ENCODE assay signal across 10 cellular contexts in genomic region chr18:55243852-55244251, GRCh38.
DNase-seq lines count a peak whose midpoint lies in the region; ATAC-seq, FAIRE-seq and TF ChIP-seq lines count a peak whose summit lies in the region.
"Had no signal": no experiment of that assay in that cellular context is flagged by ENCODE, and none has a peak within 500 bp of the region (broad histone marks: within the 10 kb centered on the region; RNA-seq: fewer than 3 reads in every experiment).

No MANE protein-coding gene starts in this region.

- peaks cover 8% of the 10 kb centered on the region for H3K36me3 Mint-ChIP-seq in astrocyte (ENCODE audit: low read depth, unreplicated experiment)

- no peaks in the 10 kb centered on the region for H3K9me3 ChIP-seq in astrocyte (ENCODE audit: insufficient read depth, low read depth, low read length)
- H3K9me3 ChIP-seq in gastrocnemius medialis, result no peaks in the 10 kb centered on the region
- H3K9me3 ChIP-seq: BLaER1 had no signal

- no peaks in the 10 kb centered on the region for H3K27me3 ChIP-seq in astrocyte (ENCODE audit: insufficient read depth, low read length)
- no peaks in the 10 kb centered on the region for H3K27me3 ChIP-seq in gastrocnemius medialis
- H3K27me3 ChIP-seq: BLaER1 had no signal

- H3K4me1 Mint-ChIP-seq in astrocyte (ENCODE audit: low read depth, unreplicated experiment), result peaks cover 29% of the 10 kb centered on the region

- no peaks in the 10 kb centered on the region for H3K27me3 Mint-ChIP-seq in astrocyte (ENCODE audit: low read depth, unreplicated experiment)

- H3K27ac ChIP-seq in astrocyte (ENCODE audit: low read depth, low read length) (no peak overlapping the region), gastrocnemius medialis (peak overlapping the region; percentile 38 to 71 (median 68))
- H3K27ac ChIP-seq: BLaER1, HL-60 had no signal

- intact Hi-C loops in left cardiac atrium (cut with DNase I) (loop anchor here in 1 of 2 donors (5.0 kb wide), 1 partner anchor 73 kb away; no protein-coding TSS in a partner anchor), gastrocnemius medialis (cut with DNase I; ENCODE audit: low total_unique reads) (no loop called here)

- no peaks in the 10 kb centered on the region for H3K79me2 ChIP-seq in astrocyte (ENCODE audit: insufficient read depth, low read length)

- no peak overlapping the region for H3K9ac ChIP-seq in astrocyte (ENCODE audit: low read length)
- H3K9ac ChIP-seq: BLaER1 had no signal

- no peak overlapping the region for H3K27ac Mint-ChIP-seq in astrocyte (ENCODE audit: unreplicated experiment)

- peak overlapping the region; percentile 40 for H3K4me2 ChIP-seq in astrocyte (ENCODE audit: low read length)
- H3K4me2 ChIP-seq: BLaER1 had no signal

- H2AFZ ChIP-seq in astrocyte (ENCODE audit: low read depth, low read length), result no peak overlapping the region

- no peaks in the 10 kb centered on the region for H3K9me3 Mint-ChIP-seq in astrocyte (ENCODE audit: unreplicated experiment)

- H3K4me3 ChIP-seq in astrocyte (ENCODE audit: insufficient read depth, low read depth, low read length), result no peak overlapping the region
- H3K4me3 ChIP-seq in gastrocnemius medialis, result peak overlapping the region in 1 of 4 donors; percentile 22
- H3K4me3 ChIP-seq: BLaER1 had no signal

- no peaks in the 10 kb centered on the region for H3K36me3 ChIP-seq in astrocyte (ENCODE audit: insufficient read depth, low read length)
- H3K36me3 ChIP-seq in gastrocnemius medialis, result no peaks in the 10 kb centered on the region

- peak; percentile 82 to 90 for ATAC-seq in left cardiac atrium
- peak; percentile 69 to 80 for ATAC-seq in gastrocnemius medialis
- no peak for ATAC-seq in HG03175 (IDR thresholded peaks at IDR 0.05; ENCODE audit: unreplicated experiment)

- peaks cover 21% of the 10 kb centered on the region for H3K4me1 ChIP-seq in astrocyte (ENCODE audit: insufficient read depth, low read length)
- peaks cover 23 to 59% of the 10 kb centered on the region in 2 donors for H3K4me1 ChIP-seq in gastrocnemius medialis
- H3K4me1 ChIP-seq: BLaER1 had no signal

- H4K20me1 ChIP-seq in astrocyte (ENCODE audit: insufficient read depth, low read length), result peaks cover 8% of the 10 kb centered on the region

- no peak overlapping the region for H3K4me3 Mint-ChIP-seq in astrocyte (ENCODE audit: unreplicated experiment)

- FAIRE-seq in astrocyte (lab: Jason Lieb, UNC), result peak; percentile 89

- no peak for TF ChIP-seq POLR2A in gastrocnemius medialis (IDR thresholded peaks at IDR 0.05)

- in situ Hi-C loops in gastrocnemius medialis (cut with MboI; ENCODE audit: low sequenced_read_pairs in 4 of 4) (loop anchor here in 3 of 4 donors (25.0 kb wide), 5 partner anchors 93 to 1343 kb away; partner anchors contain the start of gene TCF4 (in 3 of the 3)), KBM-7 (cut with MboI; ENCODE audit: low pct_unique_long_range_greater_than_20kb, low sequenced_read_pairs) (no loop called here)

- DNase-seq in AG09319 (ENCODE audit: extremely low read depth, low read depth), result peak; percentile 67
- DNase-seq in astrocyte (ENCODE audit: low read depth), result peak; percentile 80
- peak; percentile 53 for DNase-seq in left cardiac atrium
- no peak for DNase-seq in gastrocnemius medialis
- no peak for DNase-seq in SK-N-DZ (ENCODE audit: low spot score)
- no peak for DNase-seq in AG08396 (ENCODE audit: low spot score)
- DNase-seq in KBM-7, result no peak

- no peak for TF ChIP-seq CTCF in AG09319 (IDR thresholded peaks at IDR 0.05; ENCODE audit: low read depth, low read length)
- no peak for TF ChIP-seq CTCF in astrocyte (IDR thresholded peaks at IDR 0.05; ENCODE audit: insufficient read depth, low read depth, low read length)
- TF ChIP-seq CTCF in gastrocnemius medialis (IDR thresholded peaks at IDR 0.05 in 4 of 5, conservative IDR thresholded peaks at IDR 0.05 in 1 of 5), result no peak

Comparison
In these comparisons a context has a peak if more than half of its experiments do, and no peak if none do; other contexts are left out.
1. DNase-seq: peak in AG09319 (single experiment), astrocyte (single experiment) and left cardiac atrium (single experiment); none in gastrocnemius medialis (0 of 2), SK-N-DZ (single experiment), AG08396 (single experiment) and KBM-7 (single experiment).